Comparison of ENCODE assay signal across 1 cellular context in the genomic region with DNA sequence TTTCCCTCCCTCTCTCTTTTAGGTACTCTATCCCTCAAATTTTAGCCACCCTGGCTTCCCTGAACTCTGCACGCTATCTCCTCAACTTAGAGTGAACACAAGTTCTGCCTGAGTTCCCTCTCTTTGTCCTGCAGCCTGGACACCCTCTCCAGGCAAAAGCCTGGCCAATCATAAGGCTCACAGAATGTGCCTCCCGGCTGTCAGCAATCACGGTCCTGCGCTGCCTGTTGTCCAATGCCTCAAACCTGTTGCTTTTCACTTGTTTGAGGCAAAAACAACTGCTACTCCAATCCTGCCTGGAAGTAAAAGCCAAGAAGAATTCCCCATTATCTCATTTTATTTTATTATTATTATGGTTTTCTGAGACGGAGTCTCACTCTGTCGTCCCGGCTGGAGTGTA.
TF ChIP-seq lines count a peak whose summit lies in the region.

No MANE protein-coding gene starts in this region.

TF ChIP-seq in IMR-90, 13 proteins besides CTCF, POLR2A, EP300 and RAD21:
- TF ChIP-seq USF2 (IDR thresholded peaks at IDR 0.05; ENCODE audit: low read depth, low read length) (no peak), MAFK (IDR thresholded peaks at IDR 0.05; ENCODE audit: low read depth, low read length) (no peak), CHD1 (IDR thresholded peaks at IDR 0.05; ENCODE audit: low read depth, low read length) (no peak), NFE2L2 (IDR thresholded peaks at IDR 0.05; ENCODE audit: low read depth, low read length) (no peak), SMC3 (IDR thresholded peaks at IDR 0.05; ENCODE audit: low read depth, low read length) (no peak), RFX5 (IDR thresholded peaks at IDR 0.05; ENCODE audit: low read depth, low read length) (no peak), FOS (IDR thresholded peaks at IDR 0.05; ENCODE audit: low read depth, low read length) (no peak), RCOR1 (IDR thresholded peaks at IDR 0.05; ENCODE audit: insufficient replicate concordance, low read length) (no peak), BHLHE40 (IDR thresholded peaks at IDR 0.05; ENCODE audit: low read depth, low read length) (no peak), CEBPB (IDR thresholded peaks at IDR 0.05; ENCODE audit: low read depth, low read length) (no peak), MXI1 (IDR thresholded peaks at IDR 0.05; ENCODE audit: borderline replicate concordance, low read depth, low read length) (no peak), MAZ (IDR thresholded peaks at IDR 0.05; ENCODE audit: borderline replicate concordance, low read depth, low read length) (no peak)
- TF ChIP-seq, protein P1, sequence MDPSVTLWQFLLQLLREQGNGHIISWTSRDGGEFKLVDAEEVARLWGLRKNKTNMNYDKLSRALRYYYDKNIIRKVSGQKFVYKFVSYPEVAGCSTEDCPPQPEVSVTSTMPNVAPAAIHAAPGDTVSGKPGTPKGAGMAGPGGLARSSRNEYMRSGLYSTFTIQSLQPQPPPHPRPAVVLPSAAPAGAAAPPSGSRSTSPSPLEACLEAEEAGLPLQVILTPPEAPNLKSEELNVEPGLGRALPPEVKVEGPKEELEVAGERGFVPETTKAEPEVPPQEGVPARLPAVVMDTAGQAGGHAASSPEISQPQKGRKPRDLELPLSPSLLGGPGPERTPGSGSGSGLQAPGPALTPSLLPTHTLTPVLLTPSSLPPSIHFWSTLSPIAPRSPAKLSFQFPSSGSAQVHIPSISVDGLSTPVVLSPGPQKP (IDR thresholded peaks at IDR 0.05; ENCODE audit: borderline replicate concordance, low read depth, low read length) = no peak
